In the genomic region with DNA sequence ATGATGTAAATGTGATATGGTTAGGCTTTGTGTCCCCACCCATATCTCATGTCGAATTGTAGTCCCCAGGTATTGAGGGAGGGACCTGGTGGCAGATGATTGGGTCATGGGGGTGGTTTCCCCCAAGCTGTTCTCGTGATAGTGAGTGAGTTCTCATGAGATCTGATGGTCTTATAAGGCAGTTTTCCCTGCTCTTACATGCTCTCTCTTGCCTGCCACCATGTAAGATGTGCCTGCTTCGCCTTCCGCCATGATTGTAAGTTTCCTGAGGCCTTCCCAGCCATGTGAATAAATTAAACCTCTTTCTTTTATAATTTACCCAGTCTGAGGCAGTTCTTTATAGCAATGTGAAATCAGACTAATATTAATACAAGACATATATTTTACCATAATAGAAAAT, we compare ENCODE assay signal across 37 cellular contexts. TPM values are rescaled to one million over a fixed set of nuclear protein-coding genes. Genes with fewer than 3 reads are reported as not detected.
"Had no signal": no experiment of that assay in that cellular context is flagged by ENCODE, and none has a peak within 500 bp of the region (broad histone marks: within the 10 kb centered on the region; RNA-seq: fewer than 3 reads in every experiment).

No MANE protein-coding gene starts in this region.

- H3K4me3 ChIP-seq: MG63 had no signal

- DNase-seq: Karpas-422, Kasumi-1, MG63, MM.1S, MV-4-11, NCI-H1048, NCI-H1092, NCI-H1092 treated with DMSO at 0.1 percent for 48 hours, NCI-H1105, NCI-H1105 treated with DMSO at 0.1 percent for 48 hours, NCI-H1417, NCI-H1417 treated with DMSO at 0.1 percent for 48 hours, NCI-H1436, NCI-H1436 treated with DMSO at 0.1 percent for 48 hours, NCI-H146, NCI-H1694, NCI-H1694 treated with DMSO at 0.1 percent for 48 hours, NCI-H187, NCI-H187 treated with DMSO at 0.1 percent for 48 hours, NCI-H1930, NCI-H2029, NCI-H2029 treated with DMSO at 0.1 percent for 48 hours, NCI-H2081, NCI-H2081 treated with DMSO at 0.1 percent for 48 hours, NCI-H2107, NCI-H2171, NCI-H2171 treated with DMSO at 0.1 percent for 48 hours, NCI-H2227 treated with DMSO at 0.1 percent for 48 hours, NCI-H226, NCI-H345, NCI-H446, NCI-H446 treated with DMSO at 0.1 percent for 48 hours, NCI-H510A, NCI-H510A treated with DMSO at 0.1 percent for 48 hours, NCI-H524 had no signal

- H3K36me3 ChIP-seq: MG63 had no signal

- H3K27me3 ChIP-seq: MG63 had no signal

- H3K9me3 ChIP-seq: MG63 had no signal

RNA-seq across cellular contexts. Expression of gene S100P, which starts 46.2 kb away (rescaled TPM):
- total RNA-seq: LHCN-M2, M059J had no signal
